ENCODE assay signal across 34 cellular contexts in the genomic region with DNA sequence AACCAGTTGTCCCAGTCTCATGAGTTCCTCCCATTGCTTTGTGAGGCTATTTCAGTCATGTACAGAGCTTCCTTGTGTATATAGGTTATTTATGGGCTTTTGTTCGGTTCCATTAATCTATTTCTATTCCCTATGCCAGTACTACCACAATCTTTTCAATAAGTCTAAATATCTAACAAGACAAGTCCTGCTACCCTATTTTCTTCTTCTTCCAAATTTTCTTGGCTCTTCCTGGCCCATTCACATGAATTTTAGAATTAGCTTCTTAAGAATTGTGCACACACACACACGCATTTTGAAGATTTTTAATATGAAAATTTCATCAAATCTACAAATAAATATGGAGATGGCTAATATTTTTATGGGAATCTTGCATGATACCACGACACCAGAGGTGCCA.
"Had no signal": no experiment of that assay in that cellular context is flagged by ENCODE, and none has a peak within 500 bp of the region (broad histone marks: within the 10 kb centered on the region; RNA-seq: fewer than 3 reads in every experiment).

No MANE protein-coding gene starts in this region.

- H3K4me3 ChIP-seq: adrenal gland, body of pancreas, breast epithelium, colonic mucosa had no signal

- H3K27me3 ChIP-seq: adrenal gland, body of pancreas, brain microvascular endothelial cell, breast epithelium, colonic mucosa had no signal

- H3K4me1 ChIP-seq: adrenal gland, body of pancreas, breast epithelium, colonic mucosa had no signal

- H3K36me3 ChIP-seq: adrenal gland, brain microvascular endothelial cell, breast epithelium, colonic mucosa had no signal

- ATAC-seq: activated CD8-positive, alpha-beta T cell treated with anti-CD3 and anti-CD28 coated beads for 36 hours; activated naive CD4-positive, alpha-beta T cell treated with anti-CD3 and anti-CD28 coated beads, Interleukin-2, amount 50 U/mL, for 72 hours; activated T-cell treated with anti-CD3 and anti-CD28 coated beads, Interleukin-2, amount 50 U/mL, for 4 hours; activated T-cell treated with anti-CD3 and anti-CD28 coated beads, Interleukin-2, amount 50 U/mL, for 72 hours; activated T-helper 17 cell treated with anti-CD3 and anti-CD28 coated beads, Interleukin-2, amount 50 U/mL, for 72 hours; body of pancreas had no signal

- H3K27ac ChIP-seq: adrenal gland, body of pancreas, brain microvascular endothelial cell, breast epithelium, colonic mucosa, VCaP had no signal

- H3K9me3 ChIP-seq: adrenal gland, body of pancreas, breast epithelium, colonic mucosa had no signal

- DNase-seq: activated B cell treated with CpG ODN at 0.5 μM for 24 hours; activated CD4-positive, alpha-beta memory T cell treated with anti-CD3 and anti-CD28 coated beads for 36 hours; activated CD4-positive, alpha-beta T cell treated with anti-CD3 and anti-CD28 coated beads for 4 hours; activated CD4-positive, alpha-beta T cell treated with anti-CD3 and anti-CD28 coated beads, Interleukin-2, amount 10 ng/mL, durations not matched to agents 24 days and 14 days; activated CD4-positive, alpha-beta T cell treated with anti-CD3 and anti-CD28 coated beads, Interleukin-2, amount 50 U/mL, for 1 hour; activated CD4-positive, alpha-beta T cell treated with anti-CD3 and anti-CD28 coated beads, Interleukin-2, amount 50 U/mL, for 4 hours; activated CD4-positive, CD25-positive, alpha-beta regulatory T cell treated with anti-CD3 and anti-CD28 coated beads, Interleukin-2, amount 50 U/mL, for 72 hours; activated CD8-positive, alpha-beta memory T cell treated with anti-CD3 and anti-CD28 coated beads, Interleukin-2, amount 50 U/mL, for 4 hours; activated CD8-positive, alpha-beta T cell treated with anti-CD3 and anti-CD28 coated beads for 36 hours; activated effector memory CD4-positive, alpha-beta T cell treated with anti-CD3 and anti-CD28 coated beads, Interleukin-2, amount 50 U/mL, for 16 hours; activated gamma-delta T cell treated with Interleukin-2 at 50 U/mL for 16 hours; activated naive CD4-positive, alpha-beta T cell; activated naive CD4-positive, alpha-beta T cell treated with anti-CD3 and anti-CD28 coated beads for 36 hours; activated naive CD4-positive, alpha-beta T cell treated with anti-CD3 and anti-CD28 coated beads, Interleukin-2, amount 50 U/mL, for 16 hours; activated naive CD8-positive, alpha-beta T cell treated with anti-CD3 and anti-CD28 coated beads for 36 hours; activated T-cell treated with anti-CD3 and anti-CD28 coated beads for 4 hours; activated T-cell treated with anti-CD3 and anti-CD28 coated beads, Interleukin-2, amount 50 U/mL, for 1 hour; activated T-cell treated with anti-CD3 and anti-CD28 coated beads, Interleukin-2, amount 50 U/mL, for 4 hours; activated T-cell treated with anti-CD3 and anti-CD28 coated beads, Interleukin-2, amount 50 U/mL, for 72 hours; adrenal gland; amniotic stem cell; aorta; body of pancreas; brain microvascular endothelial cell; central memory CD4-positive, alpha-beta T cell; cerebellar nuclear complex; colonic mucosa; T-helper 2 cell; T-helper 9 cell had no signal

- FAIRE-seq: astrocyte had no signal
